24 cellular contexts compared by ENCODE assay signal in genomic region chr5:95053253-95053652, GRCh38.
"Had no signal": no experiment of that assay in that cellular context is flagged by ENCODE, and none has a peak within 500 bp of the region (broad histone marks: within the 10 kb centered on the region; RNA-seq: fewer than 3 reads in every experiment).

No MANE protein-coding gene starts in this region.

- H3K4me3 ChIP-seq: MG63 had no signal

- H3K36me3 Mint-ChIP-seq: T-cell had no signal

- DNase-seq: IMR-90, Karpas-422, KG1, MG63, NCI-H1092, NCI-H1105 treated with DMSO at 0.1 percent for 48 hours, NCI-H1417 treated with DMSO at 0.1 percent for 48 hours, NCI-H1694 treated with DMSO at 0.1 percent for 48 hours, NCI-H1930, NCI-H2081, NCI-H2107, NCI-H2171 treated with DMSO at 0.1 percent for 48 hours, NCI-H345, NCI-H446 treated with DMSO at 0.1 percent for 48 hours, NCI-H510A treated with DMSO at 0.1 percent for 48 hours, NCI-H526, NCI-H748 treated with DMSO at 0.1 percent for 48 hours, SHP77, SK-N-SH, SW 1271, T-cell had no signal

- H3K9ac ChIP-seq: SK-N-SH had no signal

- H3K27me3 Mint-ChIP-seq: T-cell had no signal

- H3K4me3 Mint-ChIP-seq: T-cell; T-helper 1 cell treated with Interleukin-12 subunit alpha and Interleukin-12 subunit beta and Interleukin-4 antibody, amounts not matched to agents 30 μg/mL and 1 μg/mL, for 36 hours had no signal

- H3K27ac Mint-ChIP-seq: T-cell; T-helper 1 cell treated with Interleukin-12 subunit alpha and Interleukin-12 subunit beta and Interleukin-4 antibody, amounts not matched to agents 30 μg/mL and 1 μg/mL, for 36 hours had no signal

- H3K4me1 Mint-ChIP-seq: T-cell had no signal

- H3K9me3 Mint-ChIP-seq: T-cell; T-helper 1 cell treated with Interleukin-12 subunit alpha and Interleukin-12 subunit beta and Interleukin-4 antibody, amounts not matched to agents 30 μg/mL and 1 μg/mL, for 36 hours had no signal

- H3K9me3 ChIP-seq: MG63, SK-N-SH had no signal

- H3K4me2 ChIP-seq: SK-N-SH had no signal

- H3K9me2 ChIP-seq: SK-N-SH had no signal

- H3K36me3 ChIP-seq: MG63 had no signal

- ATAC-seq: HepG2, T-cell had no signal

- H3K27me3 ChIP-seq: MG63 had no signal

- H3K27ac ChIP-seq: RWPE1 had no signal
